In genomic region chr3:49134471-49135265, GRCh38 we compare ENCODE assay signal across 1 cellular context.
TF ChIP-seq lines count a peak whose summit lies in the region.

No MANE protein-coding gene starts in this region.

TF ChIP-seq in GM23338, 12 proteins besides CTCF, POLR2A, EP300 and RAD21 (continued from another document):
- TF ChIP-seq ZNF462 (CRISPR knock-in tag; IDR thresholded peaks at IDR 0.05) (no peak), POLR2AphosphoS5 (IDR thresholded peaks at IDR 0.05; ENCODE audit: low read depth) (no peak), ZNF114 (CRISPR knock-in tag; IDR thresholded peaks at IDR 0.05) (no peak), STAT1 (IDR thresholded peaks at IDR 0.05; ENCODE audit: unreplicated experiment) (no peak), NANOG (IDR thresholded peaks at IDR 0.05; ENCODE audit: borderline replicate concordance) (no peak), REST (IDR thresholded peaks at IDR 0.05; ENCODE audit: unreplicated experiment) (no peak), CREB1 (CRISPR knock-in tag; IDR thresholded peaks at IDR 0.05; ENCODE audit: low read depth) (no peak), ETS1 (IDR thresholded peaks at IDR 0.05) (no peak), ZNF331 (CRISPR knock-in tag; IDR thresholded peaks at IDR 0.05; ENCODE audit: low read depth) (no peak), EZH2phosphoT487 (IDR thresholded peaks at IDR 0.05; ENCODE audit: unreplicated experiment) (no peak), EZH2 (IDR thresholded peaks at IDR 0.05; ENCODE audit: low read depth, unreplicated experiment) (no peak)
TF ChIP-seq in GM23338: peak in this region for 0.
